In the genomic region with DNA sequence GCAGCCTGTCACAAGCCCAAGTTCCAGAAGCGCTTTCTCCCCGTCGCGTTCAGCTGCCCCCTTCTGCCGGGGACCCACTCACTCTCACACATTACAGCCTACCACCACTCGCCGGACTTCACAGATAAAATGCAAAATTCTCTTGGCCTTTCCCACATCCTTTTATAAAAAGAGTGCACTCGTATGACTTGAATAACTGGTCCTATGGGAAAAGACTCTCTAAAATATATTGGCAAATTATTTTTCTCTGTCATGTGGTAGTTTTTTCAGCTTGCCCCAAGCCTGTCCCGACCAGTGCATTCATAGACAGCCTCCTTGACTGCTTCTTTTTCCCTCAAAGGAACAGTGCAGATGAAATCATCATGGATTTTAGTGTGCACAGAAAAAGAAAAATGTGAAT, we compare ENCODE assay signal across 13 cellular contexts. TPM values are rescaled to one million over a fixed set of nuclear protein-coding genes. Genes with fewer than 3 reads are reported as not detected.
DNase-seq lines count a peak whose midpoint lies in the region; ATAC-seq and TF ChIP-seq lines count a peak whose summit lies in the region.
"Had no signal": no experiment of that assay in that cellular context is flagged by ENCODE, and none has a peak within 500 bp of the region (broad histone marks: within the 10 kb centered on the region; RNA-seq: fewer than 3 reads in every experiment).

No MANE protein-coding gene starts in this region.

- H3K4me1 ChIP-seq in suprapubic skin = peaks cover 52% of the 10 kb centered on the region

- no peaks in the 10 kb centered on the region for H3K9me3 ChIP-seq in suprapubic skin
- H3K9me3 ChIP-seq: thyroid gland had no signal

- DNase-seq in NCI-H82 (lab: John Stamatoyannopoulos, UW) (peak; percentile 10), NCI-H82 treated with DMSO at 0.1 percent for 48 hours (lab: John Stamatoyannopoulos, UW; ENCODE audit: unreplicated experiment) (no peak), coronary artery (ENCODE audit: low spot score) (no peak), kidney epithelial cell (ENCODE audit: low read depth) (no peak), suprapubic skin (ENCODE audit: low spot score in 2 of 2) (no peak), NCI-H226 (no peak), medulla oblongata (ENCODE audit: extremely low spot score) (no peak)
- DNase-seq: activated CD4-positive, alpha-beta T cell treated with anti-CD3 and anti-CD28 coated beads, Interleukin-2, amount 50 U/mL, for 4 hours; activated effector memory CD4-positive, alpha-beta T cell treated with Interleukin-2 at 50 U/mL for 16 hours; T-helper 1 cell; thyroid gland had no signal

- ATAC-seq in activated CD4-positive, CD25-positive, alpha-beta regulatory T cell treated with anti-CD3 and anti-CD28 coated beads, Interleukin-2, amount 50 U/mL, for 24 hours = no peak

- H3K36me3 ChIP-seq in kidney epithelial cell (ENCODE audit: control insufficient read depth, insufficient read depth, low read length) (no peaks in the 10 kb centered on the region), suprapubic skin (no peaks in the 10 kb centered on the region)
- H3K36me3 ChIP-seq: thyroid gland had no signal

- WGBS in suprapubic skin = 37% methylated on average over 9 of the region's 9 CpGs

- no peak for TF ChIP-seq EP300 in suprapubic skin (IDR thresholded peaks at IDR 0.05)

- no peak for TF ChIP-seq POLR2A in suprapubic skin (IDR thresholded peaks at IDR 0.05)

- H3K27ac ChIP-seq in coronary artery = peak overlapping the region; percentile 90 to 94
- H3K27ac ChIP-seq in suprapubic skin = no peak overlapping the region
- H3K27ac ChIP-seq: 22Rv1 had no signal

- H3K27me3 ChIP-seq in kidney epithelial cell (ENCODE audit: control insufficient read depth, insufficient read depth, low read length) (no peaks in the 10 kb centered on the region), suprapubic skin (peaks cover 14% of the 10 kb centered on the region)
- H3K27me3 ChIP-seq: thyroid gland had no signal

- H3K4me3 ChIP-seq in coronary artery (peak overlapping the region; percentile 82), kidney epithelial cell (ENCODE audit: low read depth, low read length) (peak overlapping the region; percentile 55), suprapubic skin (peak overlapping the region; percentile 38)
- H3K4me3 ChIP-seq: thyroid gland had no signal

- no peak for TF ChIP-seq CTCF in coronary artery (IDR thresholded peaks at IDR 0.05)
- TF ChIP-seq CTCF in kidney epithelial cell (IDR thresholded peaks at IDR 0.05; ENCODE audit: insufficient read depth, low read length, poor library complexity, severe bottlenecking) = no peak
- TF ChIP-seq CTCF in suprapubic skin (IDR thresholded peaks at IDR 0.05) = no peak

RNA-seq across cellular contexts. Expression of gene INHBA, which starts 1.3 kb away (rescaled TPM):
- total RNA-seq in kidney epithelial cell = 76.1 and 77.1 TPM in 2 replicates
- 1 to 10 TPM in 3 of 4 donors, under 1 TPM in 1; 0.87 to 3.7 (median 1.4) TPM for total RNA-seq in suprapubic skin

Comparison
In these comparisons a context has a peak if more than half of its experiments do, and no peak if none do; other contexts are left out.
1. RNA of gene INHBA, which starts 1.3 kb away (total RNA-seq): 76.1 to 77.1 TPM in kidney epithelial cell; 0.87 to 3.7 TPM in suprapubic skin; every median in the first group is over 10 times any median in the second.
2. Peak in every context shown above with its lines, with median percentiles within 50 percentile points of each other: H3K4me3 ChIP-seq.